In genomic region chr13:97257800-97258799, GRCh38 we compare ENCODE assay signal across 8 cellular contexts. TPM values are rescaled to one million over a fixed set of nuclear protein-coding genes. Genes with fewer than 3 reads are reported as not detected.
DNase-seq lines count a peak whose midpoint lies in the region; ATAC-seq and TF ChIP-seq lines count a peak whose summit lies in the region.

No MANE protein-coding gene starts in this region.

- intact Hi-C loops in adrenal gland (cut with DNase I): no loop called here
- intact Hi-C loops in right cardiac atrium (cut with DNase I): no loop called here

- peak overlapping the region; percentile 81 to 95 (median 93) for H3K27ac ChIP-seq in adrenal gland
- H3K27ac ChIP-seq in right cardiac atrium (ENCODE audit: low read length): peak overlapping the region; percentile 63

- no peaks in the 10 kb centered on the region for H3K27me3 Mint-ChIP-seq in stimulated activated naive B cell treated with anti-CD40 and anti-IgM and Interleukin-4, amounts not matched to agents 10 μg/mL and 1 μg/mL and 100 μg/mL, for 72 hours

- H3K4me1 Mint-ChIP-seq in stimulated activated naive B cell treated with anti-CD40 and anti-IgM and Interleukin-4, amounts not matched to agents 10 μg/mL and 1 μg/mL and 100 μg/mL, for 72 hours: peaks cover 56 to 73% of the 10 kb centered on the region in 2 donors

- H3K4me3 ChIP-seq in GM12865 (ENCODE audit: low read depth, low read length) (no peak overlapping the region), adrenal gland (peak overlapping the region in 1 of 4 donors; percentile 14), right cardiac atrium (ENCODE audit: low read length) (no peak overlapping the region)

- peaks cover 4 to 22% of the 10 kb centered on the region in 2 donors for H3K36me3 Mint-ChIP-seq in stimulated activated naive B cell treated with anti-CD40 and anti-IgM and Interleukin-4, amounts not matched to agents 10 μg/mL and 1 μg/mL and 100 μg/mL, for 72 hours

- WGBS in adrenal gland, 4 donors: 31 to 39% (median 33%) methylated on average over 8 to 13 of the region's 13 CpGs
- 48% methylated on average over 13 of the region's 13 CpGs for WGBS in right cardiac atrium

- H3K9me3 ChIP-seq in adrenal gland (replicated peaks in 1 of 3) (no peaks in the 10 kb centered on the region), right cardiac atrium (ENCODE audit: control insufficient read depth, low read length) (no peaks in the 10 kb centered on the region)

- no peaks in the 10 kb centered on the region for H3K36me3 ChIP-seq in adrenal gland (replicated peaks in 1 of 2)

- no peak for TF ChIP-seq POLR2A in adrenal gland (IDR thresholded peaks at IDR 0.05)

- H3K27me3 ChIP-seq in adrenal gland (no peaks in the 10 kb centered on the region), right cardiac atrium (ENCODE audit: control insufficient read depth, insufficient read depth) (no peaks in the 10 kb centered on the region)

- H3K9me3 Mint-ChIP-seq in stimulated activated naive B cell treated with anti-CD40 and anti-IgM and Interleukin-4, amounts not matched to agents 10 μg/mL and 1 μg/mL and 100 μg/mL, for 72 hours: peaks cover 0 to 2% of the 10 kb centered on the region in 2 donors

- peak; percentile 52 for DNase-seq in GM12865 (ENCODE audit: low read depth)
- DNase-seq in HK-2 (ENCODE audit: unreplicated experiment): peak; percentile 36
- peak; percentile 83 to 95 (median 92) for DNase-seq in adrenal gland
- peak; percentile 74 to 84 (median 77) for DNase-seq in right cardiac atrium
- no peak for DNase-seq in stimulated activated naive B cell treated with anti-CD40 and anti-IgM and Interleukin-4, amounts not matched to agents 10 μg/mL and 1 μg/mL and 100 μg/mL, for 72 hours
- DNase-seq in NCI-H774 (lab: John Stamatoyannopoulos, UW): no peak
- no peak for DNase-seq in NCI-H2227 (lab: John Stamatoyannopoulos, UW; ENCODE audit: unreplicated experiment)

- H3K4me3 Mint-ChIP-seq in stimulated activated naive B cell treated with anti-CD40 and anti-IgM and Interleukin-4, amounts not matched to agents 10 μg/mL and 1 μg/mL and 100 μg/mL, for 72 hours: peak overlapping the region in 1 of 2 donors; percentile 33

- ATAC-seq in GM21528 (IDR thresholded peaks at IDR 0.05; ENCODE audit: low FRiP score, unreplicated experiment) (peak; percentile 70), right cardiac atrium (peak; percentile 77 to 80)
- peak; percentile 59 to 67 for ATAC-seq in stimulated activated naive B cell treated with anti-CD40 and anti-IgM and Interleukin-4, amounts not matched to agents 10 μg/mL and 1 μg/mL and 100 μg/mL, for 72 hours (replicated peaks)

- TF ChIP-seq CTCF in GM12865 (IDR thresholded peaks at IDR 0.05; ENCODE audit: insufficient read depth, low read depth, low read length, missing control alignments) (no peak), adrenal gland (IDR thresholded peaks at IDR 0.05) (no peak)

- H3K27ac Mint-ChIP-seq in stimulated activated naive B cell treated with anti-CD40 and anti-IgM and Interleukin-4, amounts not matched to agents 10 μg/mL and 1 μg/mL and 100 μg/mL, for 72 hours: peak overlapping the region; percentile 2

- H3K4me1 ChIP-seq in adrenal gland (replicated peaks in 1 of 2) (peaks cover 77 to 100% of the 10 kb centered on the region in 2 donors), right cardiac atrium (ENCODE audit: control insufficient read depth, insufficient read depth, low read length) (peaks cover 47% of the 10 kb centered on the region)

RNA-seq across cellular contexts. Expression of gene MBNL2, which starts 36.0 kb away (rescaled TPM):
- 100 to 1,000 TPM; 102 to 250 (median 163) TPM for total RNA-seq in adrenal gland
- polyA plus RNA-seq in adrenal gland: 100 to 1,000 TPM in 1 of 3 donors, 10 to 100 TPM in 2; 29.2 to 119 (median 40.2) TPM
- total RNA-seq in right cardiac atrium: 10 to 100 TPM; 71.8 to 89.6 (median 76.2) TPM
- polyA plus RNA-seq in right cardiac atrium: 23.2 TPM

Comparison
In these comparisons a context has a peak if more than half of its experiments do, and no peak if none do; other contexts are left out.
1. DNase-seq: peak in GM12865 (single experiment), HK-2 (single experiment), adrenal gland (7 of 7) and right cardiac atrium (3 of 3); none in stimulated activated naive B cell treated with anti-CD40 and anti-IgM and Interleukin-4, amounts not matched to agents 10 μg/mL and 1 μg/mL and 100 μg/mL, for 72 hours (single experiment), NCI-H774 (single experiment) and NCI-H2227 (single experiment).
2. Peak in every context shown above with its lines, with median percentiles within 50 percentile points of each other: ATAC-seq.